Comparison of ENCODE assay signal across 24 cellular contexts in the genomic region with DNA sequence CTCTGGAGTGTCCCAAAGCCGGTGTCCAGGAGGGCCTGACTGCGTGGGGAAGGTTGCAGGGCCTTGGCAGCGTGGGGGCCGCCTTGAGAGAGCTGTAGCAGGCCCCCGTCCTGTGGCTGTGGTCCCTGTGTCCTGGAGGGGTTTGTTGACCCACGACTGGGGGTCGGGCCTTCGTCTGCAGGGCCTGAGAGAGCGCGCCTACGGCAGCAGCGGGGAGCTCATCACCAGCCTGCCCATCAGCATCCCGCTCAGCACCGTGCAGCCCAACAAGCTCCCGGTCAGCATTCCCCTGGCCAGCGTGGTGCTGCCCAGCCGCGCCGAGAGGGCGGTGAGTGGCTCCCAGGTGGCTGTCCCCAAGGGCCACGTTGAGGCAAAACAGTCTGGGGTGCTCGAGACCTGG. TPM values are rescaled to one million over a fixed set of nuclear protein-coding genes. Genes with fewer than 3 reads are reported as not detected.
"Had no signal": no experiment of that assay in that cellular context is flagged by ENCODE, and none has a peak within 500 bp of the region (broad histone marks: within the 10 kb centered on the region; RNA-seq: fewer than 3 reads in every experiment).

No MANE protein-coding gene starts in this region.

- H3K4me3 ChIP-seq: MG63, SJSA1, SK-N-MC had no signal

- H3K27me3 ChIP-seq: MG63, SJSA1 had no signal

- H3K4me1 ChIP-seq: SJSA1 had no signal

- H3K9me3 ChIP-seq: MG63, SJSA1 had no signal

- H3K27ac ChIP-seq: HL-60, SJSA1, SK-N-MC had no signal

- FAIRE-seq: HTR-8/SVneo, RCC 7860 had no signal

- DNase-seq: Karpas-422, KG1, MG63, NCI-H1092, NCI-H1105 treated with DMSO at 0.1 percent for 48 hours, NCI-H1436, NCI-H187, NCI-H2029, NCI-H2081 treated with DMSO at 0.1 percent for 48 hours, NCI-H2171, NCI-H226, NCI-H446, NCI-H510A, NCI-H524 treated with DMSO at 0.1 percent for 48 hours, NCI-H69, NCI-H774, Right ventricle myocardium superior, RPMI8226, SIG-M5 had no signal

RNA-seq across cellular contexts. Expression of a gene that starts 38.6 kb away (rescaled TPM):
- total RNA-seq: SJSA1 had no signal
